Comparison of ENCODE assay signal across 10 cellular contexts in genomic region chr16:71900336-71900735, GRCh38. TPM values are rescaled to one million over a fixed set of nuclear protein-coding genes. Genes with fewer than 3 reads are reported as not detected.
DNase-seq lines count a peak whose midpoint lies in the region; ATAC-seq and TF ChIP-seq lines count a peak whose summit lies in the region.
"Had no signal": no experiment of that assay in that cellular context is flagged by ENCODE, and none has a peak within 500 bp of the region (broad histone marks: within the 10 kb centered on the region; RNA-seq: fewer than 3 reads in every experiment).

No MANE protein-coding gene starts in this region.

- H3K27me3 ChIP-seq in right atrium auricular region = no peaks in the 10 kb centered on the region
- H3K27me3 ChIP-seq in stomach = no peaks in the 10 kb centered on the region

- H3K27ac Mint-ChIP-seq in activated CD8-positive, alpha-beta memory T cell treated with anti-CD3 and anti-CD28 coated beads, Interleukin-2, amount 10 ng/mL, durations not matched to agents 7 days and 5 days = peak overlapping the region; percentile 17
- no peak overlapping the region for H3K27ac Mint-ChIP-seq in activated T-helper 2 cell treated with anti-CD3 and anti-CD28 coated beads, Interferon-gamma antibody, Interleukin-2, Interleukin-4, amounts not matched to agents 10 μg/mL and 5 μg/mL and 100 μg/mL, durations not matched to agents 14 hours and 24 hours and 36 hours

- intact Hi-C loops in stomach (cut with DNase I; ENCODE audit: low total_unique reads) = no loop called here
- intact Hi-C loops in activated T-helper 2 cell treated with anti-CD3 and anti-CD28 coated beads, Interferon-gamma antibody, Interleukin-2, Interleukin-4, amounts not matched to agents 10 μg/mL and 5 μg/mL and 100 μg/mL, durations not matched to agents 14 hours and 24 hours and 36 hours (cut with micrococcal nuclease) = no loop called here

- H3K36me3 Mint-ChIP-seq in activated CD8-positive, alpha-beta memory T cell treated with anti-CD3 and anti-CD28 coated beads, Interleukin-2, amount 10 ng/mL, durations not matched to agents 7 days and 5 days = peaks cover 25% of the 10 kb centered on the region
- peaks cover 35% of the 10 kb centered on the region for H3K36me3 Mint-ChIP-seq in activated T-helper 2 cell treated with anti-CD3 and anti-CD28 coated beads, Interferon-gamma antibody, Interleukin-2, Interleukin-4, amounts not matched to agents 10 μg/mL and 5 μg/mL and 100 μg/mL, durations not matched to agents 14 hours and 24 hours and 36 hours (ENCODE audit: low read depth)

- no peak overlapping the region for H3K4me3 Mint-ChIP-seq in activated CD8-positive, alpha-beta memory T cell treated with anti-CD3 and anti-CD28 coated beads, Interleukin-2, amount 10 ng/mL, durations not matched to agents 7 days and 5 days
- no peak overlapping the region for H3K4me3 Mint-ChIP-seq in activated T-helper 2 cell treated with anti-CD3 and anti-CD28 coated beads, Interferon-gamma antibody, Interleukin-2, Interleukin-4, amounts not matched to agents 10 μg/mL and 5 μg/mL and 100 μg/mL, durations not matched to agents 14 hours and 24 hours and 36 hours (ENCODE audit: low read depth)

- 17 to 28% (median 18%) methylated on average over 4 of the region's 4 CpGs for whole genome bisulfite sequencing in stomach, 5 donors

- H3K4me1 ChIP-seq in right atrium auricular region = peaks cover 0 to 69% of the 10 kb centered on the region in 2 donors
- peaks cover 43 to 92% (median 64%) of the 10 kb centered on the region in 4 donors for H3K4me1 ChIP-seq in stomach

- H3K4me3 ChIP-seq in right atrium auricular region = no peak overlapping the region
- peak overlapping the region in 2 of 4 donors; percentile 9 to 16 for H3K4me3 ChIP-seq in stomach

- H3K27ac ChIP-seq in right atrium auricular region (peak overlapping the region; percentile 55 to 62), stomach (peak overlapping the region in 4 of 5 donors; percentile 37 to 68 (median 60))

- no peaks in the 10 kb centered on the region for H3K9me3 ChIP-seq in right atrium auricular region
- H3K9me3 ChIP-seq in stomach = no peaks in the 10 kb centered on the region

- ATAC-seq in activated CD8-positive, alpha-beta memory T cell treated with anti-CD3 and anti-CD28 coated beads, Interleukin-2, amount 10 ng/mL, durations not matched to agents 7 days and 5 days = no peak
- no peak for ATAC-seq in GM21515 (IDR thresholded peaks at IDR 0.05; ENCODE audit: unreplicated experiment)
- ATAC-seq: HCT116 had no signal

- peaks cover 52% of the 10 kb centered on the region for H3K4me1 Mint-ChIP-seq in activated CD8-positive, alpha-beta memory T cell treated with anti-CD3 and anti-CD28 coated beads, Interleukin-2, amount 10 ng/mL, durations not matched to agents 7 days and 5 days
- H3K4me1 Mint-ChIP-seq in activated T-helper 2 cell treated with anti-CD3 and anti-CD28 coated beads, Interferon-gamma antibody, Interleukin-2, Interleukin-4, amounts not matched to agents 10 μg/mL and 5 μg/mL and 100 μg/mL, durations not matched to agents 14 hours and 24 hours and 36 hours (ENCODE audit: low read depth) = peaks cover 32% of the 10 kb centered on the region

- no peak for DNase-seq in activated CD8-positive, alpha-beta memory T cell treated with anti-CD3 and anti-CD28 coated beads, Interleukin-2, amount 10 ng/mL, durations not matched to agents 7 days and 5 days
- no peak for DNase-seq in activated CD8-positive, alpha-beta memory T cell treated with anti-CD3 and anti-CD28 coated beads, Interleukin-2, amount 50 U/mL, for 48 hours
- DNase-seq in UCSD-AML1 (lab: John Stamatoyannopoulos, UW; ENCODE audit: unreplicated experiment) (peak; percentile 13), right atrium auricular region (ENCODE audit: low spot score) (no peak), stomach (no peak), GM10248 (ENCODE audit: extremely low spot score) (no peak)
- DNase-seq in activated T-helper 2 cell treated with anti-CD3 and anti-CD28 coated beads, Interferon-gamma antibody, Interleukin-2, Interleukin-4, amounts not matched to agents 10 μg/mL and 5 μg/mL and 100 μg/mL, durations not matched to agents 14 hours and 24 hours and 36 hours (ENCODE audit: low spot score) = no peak
- DNase-seq: NCI-H510A treated with DMSO at 0.1 percent for 48 hours had no signal

- H3K27me3 Mint-ChIP-seq in activated CD8-positive, alpha-beta memory T cell treated with anti-CD3 and anti-CD28 coated beads, Interleukin-2, amount 10 ng/mL, durations not matched to agents 7 days and 5 days = no peaks in the 10 kb centered on the region
- H3K27me3 Mint-ChIP-seq in activated T-helper 2 cell treated with anti-CD3 and anti-CD28 coated beads, Interferon-gamma antibody, Interleukin-2, Interleukin-4, amounts not matched to agents 10 μg/mL and 5 μg/mL and 100 μg/mL, durations not matched to agents 14 hours and 24 hours and 36 hours (ENCODE audit: low read depth) = no peaks in the 10 kb centered on the region

- TF ChIP-seq CTCF in right atrium auricular region (IDR thresholded peaks at IDR 0.05) = no peak
- TF ChIP-seq CTCF in stomach (IDR thresholded peaks at IDR 0.05) = no peak
- TF ChIP-seq CTCF in GM10248 (IDR thresholded peaks at IDR 0.05; ENCODE audit: control extremely low read depth, extremely low read depth, low read depth, missing control alignments) = no peak

- no peaks in the 10 kb centered on the region for H3K9me3 Mint-ChIP-seq in activated CD8-positive, alpha-beta memory T cell treated with anti-CD3 and anti-CD28 coated beads, Interleukin-2, amount 10 ng/mL, durations not matched to agents 7 days and 5 days (ENCODE audit: low read depth)
- H3K9me3 Mint-ChIP-seq in activated T-helper 2 cell treated with anti-CD3 and anti-CD28 coated beads, Interferon-gamma antibody, Interleukin-2, Interleukin-4, amounts not matched to agents 10 μg/mL and 5 μg/mL and 100 μg/mL, durations not matched to agents 14 hours and 24 hours and 36 hours = no peaks in the 10 kb centered on the region

- POLR2A ChIA-PET in GM10248 (lab: Yijun Ruan, JAX) = interaction anchor here (0.5 to 1.4 kb wide), 12 partner anchors 8 to 1417 kb away, joined by 3 to 22 read pairs (median 4); no protein-coding TSS in a partner anchor

- CTCF ChIA-PET in activated CD8-positive, alpha-beta memory T cell treated with anti-CD3 and anti-CD28 coated beads, Interleukin-2, amount 10 ng/mL, durations not matched to agents 7 days and 5 days (lab: Charles Lee) = interaction anchor here (0.6 to 7.5 kb wide), 5 partner anchors 17 to 248 kb away, joined by 3 to 92 read pairs (median 4); partner anchors contain the start of gene ZNF821
- CTCF ChIA-PET in GM10248 (lab: Yijun Ruan, JAX) = interaction anchor here (0.8 to 7.7 kb wide), 10 partner anchors 9 to 335 kb away, joined by 3 to 58 read pairs (median 4); partner anchors contain the start of gene ZNF821

- no peak for TF ChIP-seq EP300 in stomach (IDR thresholded peaks at IDR 0.05)

- H3K36me3 ChIP-seq in right atrium auricular region = no peaks in the 10 kb centered on the region
- peaks cover 0 to 6% (median 2%) of the 10 kb centered on the region in 4 donors for H3K36me3 ChIP-seq in stomach

- TF ChIP-seq POLR2A in stomach (IDR thresholded peaks at IDR 0.05) = no peak

RNA-seq across cellular contexts. Expression of gene IST1, which starts 5.0 kb away (rescaled TPM):
- 100 to 1,000 TPM; 206 to 209 TPM for total RNA-seq in activated CD8-positive, alpha-beta memory T cell treated with anti-CD3 and anti-CD28 coated beads, Interleukin-2, amount 10 ng/mL, durations not matched to agents 7 days and 5 days
- total RNA-seq in right atrium auricular region (100 to 1,000 TPM; 140 to 150 TPM), stomach (100 to 1,000 TPM; 159 to 270 (median 222) TPM)
- polyA plus RNA-seq in stomach = 100 to 1,000 TPM in 1 of 3 donors, 10 to 100 TPM in 2; 76.0 to 141 (median 83.9) TPM
- total RNA-seq in activated T-helper 2 cell treated with anti-CD3 and anti-CD28 coated beads, Interferon-gamma antibody, Interleukin-2, Interleukin-4, amounts not matched to agents 10 μg/mL and 5 μg/mL and 100 μg/mL, durations not matched to agents 14 hours and 24 hours and 36 hours = 158 and 167 TPM in 2 replicates

RNA-seq across cellular contexts. Expression of gene ZNF821, which starts 16.4 kb away (rescaled TPM):
- 10 to 100 TPM in 1 of 2 experiments, 1 to 10 TPM in 1; 9.0 to 10.7 TPM for total RNA-seq in activated CD8-positive, alpha-beta memory T cell treated with anti-CD3 and anti-CD28 coated beads, Interleukin-2, amount 10 ng/mL, durations not matched to agents 7 days and 5 days
- total RNA-seq in right atrium auricular region (1 to 10 TPM; 2.6 to 8.9 TPM), stomach (100 to 1,000 TPM in 1 of 5 donors, 1 to 10 TPM in 3, under 1 TPM in 1; 0.45 to 240 (median 5.8) TPM)
- 1 to 10 TPM; 3.5 to 5.3 (median 5.2) TPM for polyA plus RNA-seq in stomach
- 7.9 and 9.2 TPM in 2 replicates for total RNA-seq in activated T-helper 2 cell treated with anti-CD3 and anti-CD28 coated beads, Interferon-gamma antibody, Interleukin-2, Interleukin-4, amounts not matched to agents 10 μg/mL and 5 μg/mL and 100 μg/mL, durations not matched to agents 14 hours and 24 hours and 36 hours

RNA-seq across cellular contexts. Expression of gene ATXN1L, which starts 54.6 kb away (rescaled TPM):
- 10 to 100 TPM; 23.7 to 24.1 TPM for total RNA-seq in activated CD8-positive, alpha-beta memory T cell treated with anti-CD3 and anti-CD28 coated beads, Interleukin-2, amount 10 ng/mL, durations not matched to agents 7 days and 5 days
- total RNA-seq in right atrium auricular region (10 to 100 TPM; 13.6 to 23.7 TPM), stomach (10 to 100 TPM in 3 of 5 donors, 1 to 10 TPM in 2; 8.5 to 33.4 (median 16.9) TPM)
- polyA plus RNA-seq in stomach = 1 to 10 TPM; 4.2 to 9.3 (median 7.2) TPM
- total RNA-seq in activated T-helper 2 cell treated with anti-CD3 and anti-CD28 coated beads, Interferon-gamma antibody, Interleukin-2, Interleukin-4, amounts not matched to agents 10 μg/mL and 5 μg/mL and 100 μg/mL, durations not matched to agents 14 hours and 24 hours and 36 hours = 17.2 and 19.7 TPM in 2 replicates
